In genomic region chr3:31572605-31573459, GRCh38 we compare ENCODE assay signal across 11 cellular contexts. TPM values are rescaled to one million over a fixed set of nuclear protein-coding genes. Genes with fewer than 3 reads are reported as not detected.
DNase-seq lines count a peak whose midpoint lies in the region; ATAC-seq and TF ChIP-seq lines count a peak whose summit lies in the region.
"Had no signal": no experiment of that assay in that cellular context is flagged by ENCODE, and none has a peak within 500 bp of the region (broad histone marks: within the 10 kb centered on the region; RNA-seq: fewer than 3 reads in every experiment).

No MANE protein-coding gene starts in this region.

- TF ChIP-seq CTCF in endodermal cell (conservative IDR thresholded peaks at IDR 0.05) = no peak

- H3K4me3 Mint-ChIP-seq in endodermal cell = no peak overlapping the region

- ATAC-seq in GM18499 (IDR thresholded peaks at IDR 0.05; ENCODE audit: insufficient read depth, unreplicated experiment) = peak; percentile 45
- ATAC-seq in GM21390 (IDR thresholded peaks at IDR 0.05; ENCODE audit: unreplicated experiment) = peak; percentile 45
- ATAC-seq in HG03521 (IDR thresholded peaks at IDR 0.05; ENCODE audit: unreplicated experiment) = peak; percentile 23
- ATAC-seq: left lobe of liver had no signal

- H3K9me3 ChIP-seq in endodermal cell (ENCODE audit: control insufficient read depth, low read length) = no peaks in the 10 kb centered on the region
- H3K9me3 ChIP-seq: tibial artery had no signal

- peaks cover 4% of the 10 kb centered on the region for H3K36me3 ChIP-seq in endodermal cell (ENCODE audit: control insufficient read depth, insufficient read depth, low read length)
- H3K36me3 ChIP-seq: tibial artery had no signal

- no peaks in the 10 kb centered on the region for H3K36me3 Mint-ChIP-seq in endodermal cell (ENCODE audit: low read depth)

- H3K27me3 Mint-ChIP-seq in endodermal cell (ENCODE audit: insufficient read depth) = no peaks in the 10 kb centered on the region

- peaks cover 56% of the 10 kb centered on the region for H3K4me1 Mint-ChIP-seq in endodermal cell

- H3K9ac ChIP-seq in endodermal cell (ENCODE audit: extremely low read depth, low read length, poor library complexity, severe bottlenecking) = no peak overlapping the region
- H3K9ac ChIP-seq: parathyroid adenoma had no signal

- 67 to 74% methylated on average over 4 of the region's 4 CpGs for WGBS in endodermal cell (ENCODE audit: insufficient coverage in 1 of 2, insufficient read length in 1 of 2), 2 experiments

- H3K27ac Mint-ChIP-seq in endodermal cell = no peak overlapping the region

- H3K27me3 ChIP-seq in endodermal cell (ENCODE audit: control insufficient read depth, insufficient read depth, low read length, poor library complexity, severe bottlenecking) = no peaks in the 10 kb centered on the region
- H3K27me3 ChIP-seq: tibial artery had no signal

- H3K4me3 ChIP-seq in endodermal cell (ENCODE audit: low read length) = peak overlapping the region; percentile 47
- H3K4me3 ChIP-seq: tibial artery had no signal

- DNase-seq in endodermal cell (no peak), iPS-NIHi11 (ENCODE audit: low spot score) (no peak), COR-L47 (lab: John Stamatoyannopoulos, UW) (no peak), dedifferentiated amniotic fluid mesenchymal stem cell (ENCODE audit: extremely low spot score) (no peak), HT-29 (ENCODE audit: low spot score) (no peak)
- DNase-seq: tibial artery had no signal

- peaks cover 27% of the 10 kb centered on the region for H3K4me1 ChIP-seq in endodermal cell (ENCODE audit: control insufficient read depth, insufficient read depth, low read length)

- H3K27ac ChIP-seq in endodermal cell (ENCODE audit: low read depth, low read length) = no peak overlapping the region
- H3K27ac ChIP-seq: parathyroid adenoma, tibial artery had no signal

- H3K9me3 Mint-ChIP-seq in endodermal cell = no peaks in the 10 kb centered on the region

RNA-seq across cellular contexts. Expression of gene STT3B, which starts 40.1 kb away (rescaled TPM):
- total RNA-seq in endodermal cell = 100 to 1,000 TPM; 126 to 199 TPM
- polyA plus RNA-seq in endodermal cell (2013, experiment 1 of 2) = 150 TPM
- 160 TPM for polyA plus RNA-seq in endodermal cell (2013, experiment 2 of 2)
- total RNA-seq in HT-29 (2014; rRNA removed; shearing (Covaris generic)) = 75.0 and 86.5 TPM in 2 replicates
